ENCODE assay signal across 19 cellular contexts in genomic region chr15:85178366-85178765, GRCh38.
DNase-seq lines count a peak whose midpoint lies in the region; ATAC-seq, FAIRE-seq and TF ChIP-seq lines count a peak whose summit lies in the region.
"Had no signal": no experiment of that assay in that cellular context is flagged by ENCODE, and none has a peak within 500 bp of the region (broad histone marks: within the 10 kb centered on the region; RNA-seq: fewer than 3 reads in every experiment).

No MANE protein-coding gene starts in this region.

- no peak overlapping the region for H3K4me3 ChIP-seq in K562
- H3K4me3 ChIP-seq: GM23338, SK-N-MC had no signal

- no peak for FAIRE-seq in K562 (lab: Jason Lieb, UNC)

- H3K36me3 ChIP-seq in K562 (ENCODE audit: control insufficient read depth, insufficient read depth, low read length), result no peaks in the 10 kb centered on the region

- H3K9ac ChIP-seq in K562 (ENCODE audit: insufficient read depth in 1 of 2, low read depth in 2 of 2, low read length in 2 of 2), result no peak overlapping the region

- intact Hi-C loops in K562 (cut with micrococcal nuclease), result no loop called here

- TF ChIP-seq CTCF in K562 (IDR thresholded peaks at IDR 0.05 in 2 of 3, conservative IDR thresholded peaks at IDR 0.05 in 1 of 3; ENCODE audit: insufficient read depth in 2 of 3, low read depth in 1 of 3, low read length in 3 of 3) (no peak), progenitor cell of endocrine pancreas (IDR thresholded peaks at IDR 0.05; ENCODE audit: unreplicated experiment) (no peak), mesothelial cell of epicardium (IDR thresholded peaks at IDR 0.05; ENCODE audit: unreplicated experiment) (no peak)

- peak overlapping the region; percentile 64 for H3K27ac Mint-ChIP-seq in progenitor cell of endocrine pancreas
- no peak overlapping the region for H3K27ac Mint-ChIP-seq in mesothelial cell of epicardium
- H3K27ac Mint-ChIP-seq: GM23338, H9, HFFc6, T-helper 17 cell had no signal

- peaks cover 21% of the 10 kb centered on the region for H3K4me1 Mint-ChIP-seq in progenitor cell of endocrine pancreas (ENCODE audit: low read depth)
- H3K4me1 Mint-ChIP-seq in mesothelial cell of epicardium, result peaks cover 17% of the 10 kb centered on the region
- H3K4me1 Mint-ChIP-seq: GM23338, H9 had no signal

- no peak for ATAC-seq in K562
- no peak for ATAC-seq in HG02798 (IDR thresholded peaks at IDR 0.05; ENCODE audit: poor library complexity, unreplicated experiment)
- ATAC-seq in GM19455 (IDR thresholded peaks at IDR 0.05; ENCODE audit: unreplicated experiment), result no peak
- ATAC-seq: GM23338, T-helper 17 cell had no signal

- H3K36me3 Mint-ChIP-seq in progenitor cell of endocrine pancreas (ENCODE audit: insufficient read depth), result no peaks in the 10 kb centered on the region
- no peaks in the 10 kb centered on the region for H3K36me3 Mint-ChIP-seq in mesothelial cell of epicardium

- no peaks in the 10 kb centered on the region for H3K9me1 ChIP-seq in K562 (ENCODE audit: control insufficient read depth, insufficient read depth, low read length)

- H3K27ac ChIP-seq in K562 (ENCODE audit: extremely low read depth, low read depth, low read length), result no peak overlapping the region
- H3K27ac ChIP-seq: HL-60, SK-N-MC had no signal

- H3K9me3 Mint-ChIP-seq in progenitor cell of endocrine pancreas (ENCODE audit: low read depth) (no peaks in the 10 kb centered on the region), mesothelial cell of epicardium (peaks cover 4% of the 10 kb centered on the region)

- H4K20me1 ChIP-seq in K562 (replicated peaks; ENCODE audit: control insufficient read depth, insufficient read depth, low read length), result no peaks in the 10 kb centered on the region

- H3K27me3 Mint-ChIP-seq in progenitor cell of endocrine pancreas (peaks cover 11% of the 10 kb centered on the region), mesothelial cell of epicardium (ENCODE audit: low read depth) (no peaks in the 10 kb centered on the region)

- CTCF ChIA-PET in K562 (lab: Yijun Ruan, JAX; ENCODE audit: low intra/inter-chr PET ratio), result no interaction called here

- TF ChIP-seq POLR2A in K562 (conservative IDR thresholded peaks at IDR 0.05), result no peak

- no peaks in the 10 kb centered on the region for H3K9me3 ChIP-seq in K562 (replicated peaks; ENCODE audit: control insufficient read depth, insufficient read depth, low read depth, low read length)

- no peak overlapping the region for H3K4me2 ChIP-seq in K562 (ENCODE audit: insufficient read depth, low read length)
- H3K4me2 ChIP-seq: GM23338 had no signal

- H2AFZ ChIP-seq in K562 (ENCODE audit: low read depth, low read length), result peak overlapping the region; percentile 34; the same call in 1 of the 2 replicates
- H2AFZ ChIP-seq: GM23338 had no signal

- no peaks in the 10 kb centered on the region for H3K27me3 ChIP-seq in K562 (ENCODE audit: control insufficient read depth in 2 of 2, insufficient read depth in 2 of 2, low read length in 2 of 2)

- POLR2A ChIA-PET in K562 (lab: Yijun Ruan, JAX), result interaction anchor here (0.6 kb wide), 1 partner anchor 19 kb away, joined by 4 read pairs; no protein-coding TSS in a partner anchor

- in situ Hi-C loops in K562 (cut with MboI), result loop anchor here (10.0 kb wide), 1 partner anchor 116 kb away; no protein-coding TSS in a partner anchor

- BruUV-seq in K562 (replicated peaks; lab: Mats Ljungman, UMichigan), result no TSS peak

- no peak for TF ChIP-seq RAD21 in K562 (CRISPR knock-in tag; conservative IDR thresholded peaks at IDR 0.05 in 1 of 2, IDR thresholded peaks at IDR 0.05 in 1 of 2)

- H3K4me3 Mint-ChIP-seq in progenitor cell of endocrine pancreas (ENCODE audit: low read depth) (no peak overlapping the region), mesothelial cell of epicardium (no peak overlapping the region)
- H3K4me3 Mint-ChIP-seq: GM23338, H9, HFFc6, T-helper 17 cell had no signal

- 89% methylated on average over 5 of the region's 5 CpGs for WGBS in K562 (ENCODE audit: insufficient coverage, low coverage, missing lambda C conversion rate)

- peaks cover 0 to 4% of the 10 kb centered on the region in 2 experiments; a peak in 2 of 5 replicates for H3K4me1 ChIP-seq in K562 (replicated peaks in 1 of 2; ENCODE audit: control insufficient read depth in 2 of 2, insufficient read depth in 2 of 2, low read length in 2 of 2)

- H3K79me2 ChIP-seq in K562 (ENCODE audit: control insufficient read depth, insufficient read depth, low read length), result no peaks in the 10 kb centered on the region

- no peak for TF ChIP-seq EP300 in K562 (IDR thresholded peaks at IDR 0.05; ENCODE audit: low read length)

- DNase-seq in NCI-H510A (lab: John Stamatoyannopoulos, UW), result peak; percentile 7
- no peak for DNase-seq in NCI-H510A treated with DMSO at 0.1 percent for 48 hours (lab: John Stamatoyannopoulos, UW)
- peak; percentile 14 for DNase-seq in DMS53 treated with DMSO at 0.1 percent for 48 hours (lab: John Stamatoyannopoulos, UW; ENCODE audit: unreplicated experiment)
- no peak for DNase-seq in K562 (ENCODE audit: extremely low read depth in 1 of 4, low spot score in 3 of 4)
- no peak for DNase-seq in progenitor cell of endocrine pancreas (ENCODE audit: low spot score, unreplicated experiment)
- no peak for DNase-seq in mesothelial cell of epicardium (ENCODE audit: low spot score in 2 of 2, unreplicated experiment in 2 of 2)
- DNase-seq: DMS153, H9, HFFc6, Karpas-422, NCI-H1092, NCI-H1436 treated with DMSO at 0.1 percent for 48 hours, NCI-H2029, T-helper 17 cell had no signal

TF ChIP-seq in K562, 482 proteins besides CTCF, POLR2A, EP300 and RAD21:
- no peak for TF ChIP-seq ETS1 (conservative IDR thresholded peaks at IDR 0.05; ENCODE audit: control insufficient read depth, low read depth, low read length)
- TF ChIP-seq TBL1XR1 (IDR thresholded peaks at IDR 0.05; ENCODE audit: low read length in 2 of 2), result no peak
- TF ChIP-seq RBM14 (IDR thresholded peaks at IDR 0.05; ENCODE audit: borderline replicate concordance, insufficient read depth, low read depth, low read length), result no peak
- no peak for TF ChIP-seq BRD4 (IDR thresholded peaks at IDR 0.05)
- TF ChIP-seq ZFX (CRISPR knock-in tag; IDR thresholded peaks at IDR 0.05), result no peak
- no peak for TF ChIP-seq JUND (IDR thresholded peaks at IDR 0.05; ENCODE audit: borderline replicate concordance, low read depth, low read length)
- no peak for TF ChIP-seq JUND (tag; IDR thresholded peaks at IDR 0.05; ENCODE audit: borderline replicate concordance, low read depth, low read length)

Comparison
In these comparisons a context has a peak if more than half of its experiments do, and no peak if none do; other contexts are left out.
1. DNase-seq: peak in NCI-H510A (single experiment) and DMS53 treated with DMSO at 0.1 percent for 48 hours (single experiment); none in NCI-H510A treated with DMSO at 0.1 percent for 48 hours (single experiment), K562 (0 of 4), progenitor cell of endocrine pancreas (single experiment) and mesothelial cell of epicardium (0 of 2).